ENCODE assay signal across 11 cellular contexts in the genomic region with DNA sequence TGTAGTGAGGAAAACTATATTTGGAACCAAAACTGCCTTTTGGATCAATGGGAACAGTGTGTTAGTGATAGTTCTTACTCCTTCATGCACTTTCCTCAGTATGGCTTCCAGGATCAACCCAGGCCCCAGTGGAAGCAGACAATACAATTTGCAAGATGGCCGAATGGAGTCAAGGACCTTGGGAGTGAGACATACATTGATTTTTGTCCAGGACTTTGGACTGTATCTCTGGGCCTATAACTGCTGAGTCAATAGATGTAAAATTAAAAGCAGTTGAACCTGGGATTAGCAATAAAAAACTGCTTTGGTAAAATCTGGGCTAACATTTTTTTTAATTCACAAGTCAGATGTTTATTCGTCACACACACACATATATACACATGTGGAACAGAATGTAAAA. TPM values are rescaled to one million over a fixed set of nuclear protein-coding genes. Genes with fewer than 3 reads are reported as not detected.
DNase-seq lines count a peak whose midpoint lies in the region; ATAC-seq and TF ChIP-seq lines count a peak whose summit lies in the region.
"Had no signal": no experiment of that assay in that cellular context is flagged by ENCODE, and none has a peak within 500 bp of the region (broad histone marks: within the 10 kb centered on the region; RNA-seq: fewer than 3 reads in every experiment).

No MANE protein-coding gene starts in this region.

- no peak overlapping the region for H3K27ac Mint-ChIP-seq in CD8-positive, alpha-beta T cell
- no peak overlapping the region for H3K27ac Mint-ChIP-seq in CD14-positive monocyte

- no peak for DNase-seq in CD8-positive, alpha-beta T cell
- no peak for DNase-seq in LNCaP clone FGC (ENCODE audit: low read depth)
- no peak for DNase-seq in esophagus muscularis mucosa (ENCODE audit: extremely low spot score)
- no peak for DNase-seq in osteoblast (ENCODE audit: insufficient read length, low spot score, missing footprints)
- DNase-seq in KBM-7 = no peak
- no peak for DNase-seq in CD14-positive monocyte (ENCODE audit: low spot score)
- DNase-seq in SHP77 treated with DMSO at 0.1 percent for 48 hours (lab: John Stamatoyannopoulos, UW) = no peak
- DNase-seq in NCI-H128 (lab: John Stamatoyannopoulos, UW; ENCODE audit: unreplicated experiment) = no peak
- DNase-seq: activated effector memory CD4-positive, alpha-beta T cell treated with anti-CD3 and anti-CD28 coated beads, Interleukin-2, amount 50 U/mL, for 16 hours; NCI-H1105; stimulated activated naive CD4-positive, alpha-beta T cell treated with Interleukin-2 at 50 U/mL for 16 hours had no signal

- H3K36me3 ChIP-seq in CD8-positive, alpha-beta T cell (ENCODE audit: insufficient read depth, low read length) = peaks cover 4% of the 10 kb centered on the region
- H3K36me3 ChIP-seq in esophagus muscularis mucosa = peaks cover 0 to 17% (median 11%) of the 10 kb centered on the region in 4 donors
- H3K36me3 ChIP-seq in osteoblast (ENCODE audit: insufficient read depth, low read length) = peaks cover 7% of the 10 kb centered on the region

- peaks cover 54% of the 10 kb centered on the region for H3K79me2 ChIP-seq in osteoblast (ENCODE audit: insufficient read depth, low read length)

- WGBS in esophagus muscularis mucosa = 83% methylated on average over 2 of the region's 2 CpGs

- POLR2A ChIA-PET in CD8-positive, alpha-beta T cell (lab: Charles Lee) = no interaction called here

- peak overlapping the region; percentile 75 for H3K4me3 Mint-ChIP-seq in CD8-positive, alpha-beta T cell
- peak overlapping the region in 1 of 2 donors; percentile 35 for H3K4me3 Mint-ChIP-seq in CD14-positive monocyte

- peaks cover 19% of the 10 kb centered on the region for H3K4me1 Mint-ChIP-seq in CD8-positive, alpha-beta T cell (ENCODE audit: low read depth)
- H3K4me1 Mint-ChIP-seq in CD14-positive monocyte = peaks cover 49% of the 10 kb centered on the region

- H3K27me3 Mint-ChIP-seq in CD8-positive, alpha-beta T cell (ENCODE audit: low read depth) = no peaks in the 10 kb centered on the region
- peaks cover 0 to 4% (median 0%) of the 10 kb centered on the region in 3 donors for H3K27me3 Mint-ChIP-seq in CD14-positive monocyte (ENCODE audit: low read depth in 3 of 3)

- intact Hi-C loops in CD8-positive, alpha-beta T cell (cut with DNase I, micrococcal nuclease) = loop anchor here in 1 of 2 experiments (5.0 kb wide), 2 partner anchors 1290 to 1965 kb away; partner anchors contain the start of gene LRRC28
- intact Hi-C loops in esophagus muscularis mucosa (cut with DNase I) = loop anchor here (5.0 kb wide), 2 partner anchors 50 to 65 kb away; no protein-coding TSS in a partner anchor
- intact Hi-C loops in CD14-positive monocyte (cut with micrococcal nuclease) = no loop called here

- peaks cover 13% of the 10 kb centered on the region for H3K4me1 ChIP-seq in CD8-positive, alpha-beta T cell (ENCODE audit: insufficient read depth, low read length)
- H3K4me1 ChIP-seq in esophagus muscularis mucosa (peaks cover 35 to 69% (median 61%) of the 10 kb centered on the region in 4 donors), osteoblast (ENCODE audit: insufficient read depth, low read length) (peaks cover 46% of the 10 kb centered on the region)

- no peak overlapping the region for H3K4me3 ChIP-seq in CD8-positive, alpha-beta T cell (ENCODE audit: low read depth, low read length)
- H3K4me3 ChIP-seq in LNCaP clone FGC (ENCODE audit: low read depth, low read length) (peak overlapping the region; percentile 74), esophagus muscularis mucosa (peak overlapping the region; percentile 93 to 100 (median 98)), osteoblast (ENCODE audit: insufficient read depth, low read length) (peak overlapping the region; percentile 86)

- TF ChIP-seq CTCF in CD8-positive, alpha-beta T cell (IDR thresholded peaks at IDR 0.05) = no peak
- TF ChIP-seq CTCF in LNCaP clone FGC (IDR thresholded peaks at IDR 0.05; ENCODE audit: control insufficient read depth, extremely low read depth, insufficient read depth) (no peak), esophagus muscularis mucosa (IDR thresholded peaks at IDR 0.05) (no peak), osteoblast (IDR thresholded peaks at IDR 0.05; ENCODE audit: extremely low read depth, low read depth, low read length) (no peak), CD14-positive monocyte (IDR thresholded peaks at IDR 0.05) (no peak)

- in situ Hi-C loops in KBM-7 (cut with MboI; ENCODE audit: low pct_unique_long_range_greater_than_20kb, low sequenced_read_pairs) = no loop called here

- no peaks in the 10 kb centered on the region for H3K9me3 ChIP-seq in CD8-positive, alpha-beta T cell (ENCODE audit: low read length)
- no peaks in the 10 kb centered on the region for H3K9me3 ChIP-seq in esophagus muscularis mucosa
- no peaks in the 10 kb centered on the region for H3K9me3 ChIP-seq in osteoblast (ENCODE audit: low read depth, low read length)

- H3K4me2 ChIP-seq in osteoblast (ENCODE audit: insufficient read depth, low read length) = peak overlapping the region; percentile 93

- CTCF ChIA-PET in CD8-positive, alpha-beta T cell (lab: Charles Lee) = no interaction called here

- no peak for TF ChIP-seq POLR2A in esophagus muscularis mucosa (IDR thresholded peaks at IDR 0.05; ENCODE audit: low read depth)

- no peak for ATAC-seq in CD8-positive, alpha-beta T cell

- no peak for TF ChIP-seq EP300 in esophagus muscularis mucosa (IDR thresholded peaks at IDR 0.05)

- no peaks in the 10 kb centered on the region for H3K27me3 ChIP-seq in CD8-positive, alpha-beta T cell (ENCODE audit: insufficient read depth, low read length)
- H3K27me3 ChIP-seq in esophagus muscularis mucosa (no peaks in the 10 kb centered on the region), osteoblast (ENCODE audit: insufficient read depth, low read length) (no peaks in the 10 kb centered on the region)

- peaks cover 2% of the 10 kb centered on the region for H3K36me3 Mint-ChIP-seq in CD8-positive, alpha-beta T cell
- H3K36me3 Mint-ChIP-seq in CD14-positive monocyte = peaks cover 21 to 23% of the 10 kb centered on the region in 2 donors

- no peak overlapping the region for H2AFZ ChIP-seq in osteoblast (ENCODE audit: low read length)

- H3K9me3 Mint-ChIP-seq in CD8-positive, alpha-beta T cell = no peaks in the 10 kb centered on the region
- no peaks in the 10 kb centered on the region for H3K9me3 Mint-ChIP-seq in CD14-positive monocyte

- peaks cover 30% of the 10 kb centered on the region for H4K20me1 ChIP-seq in osteoblast (ENCODE audit: insufficient read depth, low read length)

- no peak overlapping the region for H3K27ac ChIP-seq in CD8-positive, alpha-beta T cell (ENCODE audit: low read depth, low read length)
- H3K27ac ChIP-seq in esophagus muscularis mucosa (replicated peaks in 1 of 4) (peak overlapping the region; percentile 93 to 99 (median 98)), osteoblast (ENCODE audit: low read depth, low read length) (no peak overlapping the region)

RNA-seq across cellular contexts. Expression of gene ARRDC4, which starts 1.8 kb away (rescaled TPM):
- total RNA-seq in CD8-positive, alpha-beta T cell = 1 to 10 TPM; 4.2 to 5.1 TPM
- total RNA-seq in esophagus muscularis mucosa = 100 to 1,000 TPM; 115 to 135 (median 128) TPM
- total RNA-seq in osteoblast = 17.0 and 33.6 TPM in 2 replicates
- 10 to 100 TPM; 13.0 to 19.0 TPM for polyA plus RNA-seq in CD14-positive monocyte

Comparison
In these comparisons a context has a peak if more than half of its experiments do, and no peak if none do; other contexts are left out.
1. H3K27ac ChIP-seq: peak in esophagus muscularis mucosa (4 of 4); none in CD8-positive, alpha-beta T cell (single experiment) and osteoblast (single experiment).